22 cellular contexts compared by ENCODE assay signal in the genomic region with DNA sequence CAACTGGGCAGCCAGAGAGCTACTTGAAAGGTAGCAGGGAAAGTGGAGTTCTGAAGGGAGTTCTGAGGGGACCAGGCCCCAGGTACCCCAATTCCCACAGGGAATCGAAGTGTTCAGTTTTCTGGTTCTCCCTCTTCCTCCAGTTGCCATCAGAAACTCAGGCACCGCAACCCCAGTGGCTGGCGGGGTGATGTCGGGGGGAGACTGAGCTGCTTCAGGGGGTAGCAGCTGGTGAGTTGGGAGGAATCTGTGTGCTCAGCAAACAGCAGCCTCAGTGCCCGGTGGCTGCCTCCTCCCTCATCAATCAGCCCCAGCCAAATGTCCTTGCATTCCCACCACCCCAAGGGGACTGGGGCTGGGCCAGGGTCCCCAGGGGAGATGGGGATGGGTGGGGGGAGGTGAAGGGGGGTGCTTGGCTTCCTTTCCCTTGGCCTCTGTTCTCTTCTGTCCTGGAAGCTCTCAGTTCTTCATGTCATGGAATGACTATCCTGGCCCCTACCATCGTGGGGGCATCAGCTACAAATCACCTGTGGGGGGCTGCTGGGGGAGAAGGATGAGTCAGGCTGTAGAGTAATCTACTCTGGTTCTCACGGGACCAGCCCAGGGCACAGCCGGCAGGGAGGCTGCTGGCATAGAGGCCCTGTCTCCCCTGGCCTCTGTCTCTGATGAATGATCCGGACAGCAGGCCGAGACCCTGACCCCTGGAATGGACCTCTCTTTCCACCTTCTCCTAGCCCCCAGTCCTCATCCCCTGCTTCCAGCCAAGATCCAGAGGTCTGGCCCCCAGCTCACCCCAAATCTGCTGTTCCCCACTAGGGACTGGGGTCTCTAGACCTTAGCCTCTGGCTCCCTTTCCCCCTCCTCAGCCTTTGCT. TPM values are rescaled to one million over a fixed set of nuclear protein-coding genes. Genes with fewer than 3 reads are reported as not detected.
"Had no signal": no experiment of that assay in that cellular context is flagged by ENCODE, and none has a peak within 500 bp of the region (broad histone marks: within the 10 kb centered on the region; RNA-seq: fewer than 3 reads in every experiment).

No MANE protein-coding gene starts in this region.

- DNase-seq: activated CD4-positive, alpha-beta T cell treated with anti-CD3 and anti-CD28 coated beads, Interleukin-2, amount 10 ng/mL, durations not matched to agents 24 days and 14 days; activated CD8-positive, alpha-beta T cell treated with anti-CD3 and anti-CD28 coated beads for 36 hours; activated naive CD4-positive, alpha-beta T cell; activated naive CD8-positive, alpha-beta T cell treated with anti-CD3 and anti-CD28 coated beads for 36 hours; activated T-cell treated with anti-CD3 and anti-CD28 coated beads, Interleukin-2, amount 50 U/mL, for 1 hour; amniotic stem cell; effector memory CD8-positive, alpha-beta T cell; foreskin keratinocyte; head of caudate nucleus; midbrain; spleen; stimulated activated CD4-positive, alpha-beta T cell treated with anti-CD3 and anti-CD28 coated beads, Interleukin-4, amount 100 ng/mL, for 4 hours; T-helper 1 cell; T-helper 9 cell; testis; upper lobe of left lung had no signal

- FAIRE-seq: keratinocyte had no signal

- H3K36me3 Mint-ChIP-seq: activated naive CD8-positive, alpha-beta T cell treated with anti-CD3 and anti-CD28 coated beads for 36 hours; stimulated activated memory B cell treated with anti-CD40 and anti-IgM and Interleukin-4, amounts not matched to agents 10 μg/mL and 1 μg/mL and 100 μg/mL, for 72 hours had no signal

- H2AFZ ChIP-seq: parathyroid adenoma had no signal

- H3K79me2 ChIP-seq: parathyroid adenoma had no signal

- H3K27me3 ChIP-seq: testis had no signal

- H3K27ac ChIP-seq: epithelial cell of prostate, foreskin keratinocyte, parathyroid adenoma, spleen, testis, upper lobe of left lung had no signal

- H3K9me3 ChIP-seq: spleen, testis, upper lobe of left lung had no signal

- H3K27ac Mint-ChIP-seq: activated CD4-positive, alpha-beta T cell treated with anti-CD3 and anti-CD28 coated beads, Interleukin-2, amount 10 ng/mL, durations not matched to agents 24 days and 14 days; activated CD8-positive, alpha-beta T cell treated with anti-CD3 and anti-CD28 coated beads for 36 hours; activated naive CD8-positive, alpha-beta T cell treated with anti-CD3 and anti-CD28 coated beads for 36 hours; activated T-helper 17 cell treated with anti-CD3 and anti-CD28 coated beads, Interleukin-2, amount 50 U/mL, for 72 hours; effector memory CD8-positive, alpha-beta T cell; stimulated activated memory B cell treated with anti-CD40 and anti-IgM and Interleukin-4, amounts not matched to agents 10 μg/mL and 1 μg/mL and 100 μg/mL, for 72 hours had no signal

- H3K4me3 ChIP-seq: spleen, testis, upper lobe of left lung had no signal

- H3K4me3 Mint-ChIP-seq: activated CD4-positive, alpha-beta T cell treated with anti-CD3 and anti-CD28 coated beads, Interleukin-2, amount 10 ng/mL, durations not matched to agents 24 days and 14 days; activated CD8-positive, alpha-beta T cell treated with anti-CD3 and anti-CD28 coated beads for 36 hours; activated naive CD8-positive, alpha-beta T cell treated with anti-CD3 and anti-CD28 coated beads for 36 hours; activated T-helper 17 cell treated with anti-CD3 and anti-CD28 coated beads, Interleukin-2, amount 50 U/mL, for 72 hours; effector memory CD8-positive, alpha-beta T cell; stimulated activated memory B cell treated with anti-CD40 and anti-IgM and Interleukin-4, amounts not matched to agents 10 μg/mL and 1 μg/mL and 100 μg/mL, for 72 hours had no signal

- H3K9ac ChIP-seq: parathyroid adenoma had no signal

- ATAC-seq: activated CD8-positive, alpha-beta T cell treated with anti-CD3 and anti-CD28 coated beads for 36 hours; activated T-helper 17 cell treated with anti-CD3 and anti-CD28 coated beads, Interleukin-2, amount 50 U/mL, for 72 hours; effector memory CD8-positive, alpha-beta T cell; foreskin keratinocyte; left lobe of liver; stimulated activated memory B cell treated with anti-CD40 and anti-IgM and Interleukin-4, amounts not matched to agents 10 μg/mL and 1 μg/mL and 100 μg/mL, for 72 hours had no signal

- H3K4me1 ChIP-seq: foreskin keratinocyte had no signal

- H3K36me3 ChIP-seq: spleen, upper lobe of left lung had no signal

- H3K9me3 Mint-ChIP-seq: activated CD4-positive, alpha-beta T cell treated with anti-CD3 and anti-CD28 coated beads, Interleukin-2, amount 10 ng/mL, durations not matched to agents 24 days and 14 days; activated CD8-positive, alpha-beta T cell treated with anti-CD3 and anti-CD28 coated beads for 36 hours; activated naive CD8-positive, alpha-beta T cell treated with anti-CD3 and anti-CD28 coated beads for 36 hours; activated T-helper 17 cell treated with anti-CD3 and anti-CD28 coated beads, Interleukin-2, amount 50 U/mL, for 72 hours; effector memory CD8-positive, alpha-beta T cell; stimulated activated memory B cell treated with anti-CD40 and anti-IgM and Interleukin-4, amounts not matched to agents 10 μg/mL and 1 μg/mL and 100 μg/mL, for 72 hours had no signal

RNA-seq across cellular contexts. Expression of gene DNAH2, which starts 2.6 kb away (rescaled TPM):
- total RNA-seq: activated CD4-positive, alpha-beta T cell treated with anti-CD3 and anti-CD28 coated beads, Interleukin-2, amount 10 ng/mL, durations not matched to agents 24 days and 14 days; activated CD8-positive, alpha-beta T cell treated with anti-CD3 and anti-CD28 coated beads for 36 hours had no signal

RNA-seq across cellular contexts. Expression of gene EFNB3, which starts 10.0 kb away (rescaled TPM):
- total RNA-seq: activated CD4-positive, alpha-beta T cell treated with anti-CD3 and anti-CD28 coated beads, Interleukin-2, amount 10 ng/mL, durations not matched to agents 24 days and 14 days; activated CD8-positive, alpha-beta T cell treated with anti-CD3 and anti-CD28 coated beads for 36 hours; activated naive CD8-positive, alpha-beta T cell treated with anti-CD3 and anti-CD28 coated beads for 36 hours; activated T-helper 17 cell treated with anti-CD3 and anti-CD28 coated beads, Interleukin-2, amount 50 U/mL, for 72 hours had no signal
